8 cellular contexts compared by ENCODE assay signal in the genomic region with DNA sequence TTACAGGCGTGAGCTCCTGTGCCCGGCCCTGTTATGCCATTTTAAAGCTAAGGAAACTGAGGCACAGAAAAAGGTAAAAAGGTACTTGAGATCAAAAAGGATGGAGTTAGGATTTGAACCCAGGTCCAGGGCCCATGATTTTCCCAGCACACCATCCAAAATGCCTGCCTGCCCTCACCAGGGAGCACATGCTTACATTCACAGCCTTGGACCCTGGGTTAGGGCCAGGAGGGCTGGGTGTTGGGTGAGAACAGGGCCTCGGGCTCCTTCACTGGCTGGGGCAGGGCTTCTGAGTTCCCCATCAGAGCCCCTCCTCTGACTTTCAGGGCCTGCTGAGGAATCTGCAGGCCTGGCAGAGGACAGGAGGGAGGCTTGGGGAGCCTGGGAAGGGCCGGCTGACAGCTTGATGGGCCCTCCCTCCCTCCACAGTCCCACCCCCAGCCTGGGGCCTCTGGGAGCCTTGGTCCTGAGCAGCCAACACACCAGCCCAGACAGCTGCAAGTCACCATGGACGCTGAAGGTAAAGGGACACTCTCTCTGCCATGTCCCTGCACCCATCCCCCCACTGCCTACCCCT. TPM values are rescaled to one million over a fixed set of nuclear protein-coding genes. Genes with fewer than 3 reads are reported as not detected.
DNase-seq lines count a peak whose midpoint lies in the region; ATAC-seq and TF ChIP-seq lines count a peak whose summit lies in the region.

A gene (plus strand): TSS at position 490 of the 577 bp plus-strand sequence. CDS start 18 bp downstream, at position 508.

- no peaks in the 10 kb centered on the region for H3K27me3 ChIP-seq in neuron (ENCODE audit: insufficient read depth, low read length)

- H3K4me3 ChIP-seq in neuron (ENCODE audit: low read length), result peak within 1 kb of the TSS; percentile 54

- H3K27me3 Mint-ChIP-seq in HFFc6 (ENCODE audit: insufficient read depth), result peaks cover 6% of the 10 kb centered on the region

- peaks cover 6% of the 10 kb centered on the region for H3K4me1 Mint-ChIP-seq in HFFc6 (ENCODE audit: low read depth)

- peak within 1 kb of the TSS; percentile 29; the same call in 1 of the 2 replicates for H3K27ac ChIP-seq in VCaP

- H3K9me3 ChIP-seq in neuron (ENCODE audit: low read length), result no peaks in the 10 kb centered on the region

- peak within 1 kb of the TSS; percentile 84 for H3K4me3 Mint-ChIP-seq in HFFc6

- ATAC-seq in HG03378 (IDR thresholded peaks at IDR 0.05; ENCODE audit: unreplicated experiment) (no peak), HG03460 (IDR thresholded peaks at IDR 0.05; ENCODE audit: unreplicated experiment) (no peak)

- no peaks in the 10 kb centered on the region for H3K36me3 Mint-ChIP-seq in HFFc6 (ENCODE audit: low read depth)

- no peaks in the 10 kb centered on the region for H3K36me3 ChIP-seq in neuron (ENCODE audit: insufficient read depth, low read length)

- DNase-seq in COLO668 (lab: John Stamatoyannopoulos, UW; ENCODE audit: unreplicated experiment) (peak; percentile 37), HFFc6 (no peak), foreskin melanocyte (peak; percentile 72), SIG-M5 (lab: John Stamatoyannopoulos, UW) (no peak)

- TF ChIP-seq CTCF in HFFc6 (IDR thresholded peaks at IDR 0.05), result no peak
- TF ChIP-seq CTCF in VCaP (conservative IDR thresholded peaks at IDR 0.05), result no peak

- peak within 1 kb of the TSS; percentile 32 for H2AFZ ChIP-seq in neuron (ENCODE audit: low read depth, low read length)

- peaks cover 13% of the 10 kb centered on the region for H3K4me1 ChIP-seq in neuron (ENCODE audit: insufficient read depth, low read length)

- H3K27ac Mint-ChIP-seq in HFFc6, result peak within 1 kb of the TSS; percentile 16; the same call in 1 of the 2 replicates

- no peaks in the 10 kb centered on the region for H3K9me3 Mint-ChIP-seq in HFFc6

RNA-seq across cellular contexts. Expression of the gene that starts here (rescaled TPM):
- 10 to 100 TPM in 3 of 6 experiments, 1 to 10 TPM in 3; 3.0 to 12.4 (median 10.3) TPM for total RNA-seq in HFFc6 (2021; fragmentation: NEBNext Ultra II Directional; extraction: Animal tissue kit (Norgen Biotek cat#: 25700))

Comparison
In these comparisons a context has a peak if more than half of its experiments do, and no peak if none do; other contexts are left out.
1. DNase-seq: peak in COLO668 (single experiment) and foreskin melanocyte (single experiment); none in HFFc6 (single experiment) and SIG-M5 (single experiment).